Comparison of ENCODE assay signal across 29 cellular contexts in genomic region chr14:63673255-63673654, GRCh38. TPM values are rescaled to one million over a fixed set of nuclear protein-coding genes. Genes with fewer than 3 reads are reported as not detected.
"Had no signal": no experiment of that assay in that cellular context is flagged by ENCODE, and none has a peak within 500 bp of the region (broad histone marks: within the 10 kb centered on the region; RNA-seq: fewer than 3 reads in every experiment).

No MANE protein-coding gene starts in this region.

- ATAC-seq: activated CD8-positive, alpha-beta memory T cell treated with anti-CD3 and anti-CD28 coated beads, Interleukin-2, amount 10 ng/mL, durations not matched to agents 7 days and 5 days; Panc1; T-helper 17 cell had no signal

- H3K27ac Mint-ChIP-seq: activated CD8-positive, alpha-beta memory T cell treated with anti-CD3 and anti-CD28 coated beads, Interleukin-2, amount 10 ng/mL, durations not matched to agents 7 days and 5 days; activated naive CD4-positive, alpha-beta T cell treated with anti-CD3 and anti-CD28 coated beads, Interleukin-2, amount 50 U/mL, for 24 hours; activated T-cell treated with anti-CD3 and anti-CD28 coated beads, Interleukin-2, amount 50 U/mL, for 24 hours; activated T-helper 1 cell treated with anti-CD3 and anti-CD28 coated beads, Interleukin-12 subunit alpha, Interleukin-12 subunit beta, Interleukin-2, Interleukin-4 antibody, amounts not matched to agents 30 ng/mL and 10 ng/mL and 1 ng/mL, durations not matched to agents 14 hours and 24 hours and 36 hours; T-helper 17 cell had no signal

- H3K27me3 Mint-ChIP-seq: activated CD8-positive, alpha-beta memory T cell treated with anti-CD3 and anti-CD28 coated beads, Interleukin-2, amount 10 ng/mL, durations not matched to agents 7 days and 5 days; activated naive CD4-positive, alpha-beta T cell treated with anti-CD3 and anti-CD28 coated beads, Interleukin-2, amount 50 U/mL, for 24 hours; activated T-cell treated with anti-CD3 and anti-CD28 coated beads, Interleukin-2, amount 50 U/mL, for 24 hours; T-helper 17 cell had no signal

- H3K4me1 ChIP-seq: ascending aorta had no signal

- H3K4me1 Mint-ChIP-seq: activated CD8-positive, alpha-beta memory T cell treated with anti-CD3 and anti-CD28 coated beads, Interleukin-2, amount 10 ng/mL, durations not matched to agents 7 days and 5 days; activated naive CD4-positive, alpha-beta T cell treated with anti-CD3 and anti-CD28 coated beads, Interleukin-2, amount 50 U/mL, for 24 hours had no signal

- DNase-seq: activated CD4-positive, alpha-beta T cell treated with anti-CD3 and anti-CD28 coated beads for 4 hours; activated CD4-positive, alpha-beta T cell treated with anti-CD3 and anti-CD28 coated beads, Interleukin-2, amount 50 U/mL, for 48 hours; activated CD8-positive, alpha-beta memory T cell treated with anti-CD3 and anti-CD28 coated beads, Interleukin-2, amount 10 ng/mL, durations not matched to agents 7 days and 5 days; activated effector memory CD4-positive, alpha-beta T cell treated with Interleukin-2 at 50 U/mL for 16 hours; activated naive CD4-positive, alpha-beta T cell; activated T-cell treated with anti-CD3 and anti-CD28 coated beads, Interleukin-2, amount 50 U/mL, for 24 hours; amniotic stem cell; brain microvascular endothelial cell; Karpas-422; MM.1S; NCI-H1105; NCI-H1436; NCI-H1694 treated with DMSO at 0.1 percent for 48 hours; NCI-H2029 treated with DMSO at 0.1 percent for 48 hours; NCI-H345; NCI-H510A; NCI-H526 treated with DMSO at 0.1 percent for 48 hours; OCI-M1; Right ventricle myocardium superior; RPMI8226; T-helper 17 cell; T1000 had no signal

- H3K9me3 Mint-ChIP-seq: activated naive CD4-positive, alpha-beta T cell treated with anti-CD3 and anti-CD28 coated beads, Interleukin-2, amount 50 U/mL, for 24 hours; activated T-cell treated with anti-CD3 and anti-CD28 coated beads, Interleukin-2, amount 50 U/mL, for 24 hours; activated T-helper 1 cell treated with anti-CD3 and anti-CD28 coated beads, Interleukin-12 subunit alpha, Interleukin-12 subunit beta, Interleukin-2, Interleukin-4 antibody, amounts not matched to agents 30 ng/mL and 10 ng/mL and 1 ng/mL, durations not matched to agents 14 hours and 24 hours and 36 hours had no signal

- H3K36me3 ChIP-seq: brain microvascular endothelial cell, cardiac muscle cell had no signal

- H3K9me3 ChIP-seq: ascending aorta, SJSA1 had no signal

- FAIRE-seq: TTC549 had no signal

- H3K27ac ChIP-seq: ascending aorta, brain microvascular endothelial cell, cardiac muscle cell, SJSA1 had no signal

- H3K27me3 ChIP-seq: ascending aorta, brain microvascular endothelial cell, cardiac muscle cell, SJSA1 had no signal

- H3K4me3 ChIP-seq: ascending aorta, cardiac muscle cell, SJSA1 had no signal

- H3K4me3 Mint-ChIP-seq: activated CD8-positive, alpha-beta memory T cell treated with anti-CD3 and anti-CD28 coated beads, Interleukin-2, amount 10 ng/mL, durations not matched to agents 7 days and 5 days; activated naive CD4-positive, alpha-beta T cell treated with anti-CD3 and anti-CD28 coated beads, Interleukin-2, amount 50 U/mL, for 24 hours; activated T-cell treated with anti-CD3 and anti-CD28 coated beads, Interleukin-2, amount 50 U/mL, for 24 hours; activated T-helper 1 cell treated with anti-CD3 and anti-CD28 coated beads, Interleukin-12 subunit alpha, Interleukin-12 subunit beta, Interleukin-2, Interleukin-4 antibody, amounts not matched to agents 30 ng/mL and 10 ng/mL and 1 ng/mL, durations not matched to agents 14 hours and 24 hours and 36 hours; T-helper 17 cell had no signal

RNA-seq across cellular contexts. Expression of gene WDR89, which starts 31.6 kb away (rescaled TPM):
- total RNA-seq: ascending aorta had no signal
